2 cellular contexts compared by ENCODE assay signal in the genomic region with DNA sequence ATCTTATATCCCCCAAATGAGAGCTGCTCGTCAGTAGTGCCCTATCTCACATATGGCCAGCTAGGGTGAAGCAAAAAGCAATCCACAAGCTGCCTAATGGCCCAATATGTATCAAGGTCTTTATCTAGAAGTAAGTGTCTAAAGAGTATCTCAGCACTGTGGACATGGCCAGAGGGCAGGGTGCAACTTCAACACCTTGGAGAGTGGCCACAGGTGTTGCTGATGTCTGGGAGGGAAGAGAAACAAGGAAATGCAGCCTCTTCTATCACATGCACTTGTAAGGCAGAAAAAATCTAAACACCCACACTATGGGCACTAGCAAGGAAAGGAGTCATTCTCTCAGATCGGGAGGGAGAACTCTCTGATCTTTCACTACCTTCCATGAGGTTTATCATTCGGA.
TF ChIP-seq lines count a peak whose summit lies in the region.

No MANE protein-coding gene starts in this region.

TF ChIP-seq in HepG2, 621 proteins besides CTCF, POLR2A, EP300 and RAD21:
- TF ChIP-seq RFX1 (IDR thresholded peaks at IDR 0.05) (no peak), MIER2 (CRISPR knock-in tag; IDR thresholded peaks at IDR 0.05) (0 out of 2 replicates have a peak, but pooled peaks have one; percentile 45)
- TF ChIP-seq, protein P1, sequence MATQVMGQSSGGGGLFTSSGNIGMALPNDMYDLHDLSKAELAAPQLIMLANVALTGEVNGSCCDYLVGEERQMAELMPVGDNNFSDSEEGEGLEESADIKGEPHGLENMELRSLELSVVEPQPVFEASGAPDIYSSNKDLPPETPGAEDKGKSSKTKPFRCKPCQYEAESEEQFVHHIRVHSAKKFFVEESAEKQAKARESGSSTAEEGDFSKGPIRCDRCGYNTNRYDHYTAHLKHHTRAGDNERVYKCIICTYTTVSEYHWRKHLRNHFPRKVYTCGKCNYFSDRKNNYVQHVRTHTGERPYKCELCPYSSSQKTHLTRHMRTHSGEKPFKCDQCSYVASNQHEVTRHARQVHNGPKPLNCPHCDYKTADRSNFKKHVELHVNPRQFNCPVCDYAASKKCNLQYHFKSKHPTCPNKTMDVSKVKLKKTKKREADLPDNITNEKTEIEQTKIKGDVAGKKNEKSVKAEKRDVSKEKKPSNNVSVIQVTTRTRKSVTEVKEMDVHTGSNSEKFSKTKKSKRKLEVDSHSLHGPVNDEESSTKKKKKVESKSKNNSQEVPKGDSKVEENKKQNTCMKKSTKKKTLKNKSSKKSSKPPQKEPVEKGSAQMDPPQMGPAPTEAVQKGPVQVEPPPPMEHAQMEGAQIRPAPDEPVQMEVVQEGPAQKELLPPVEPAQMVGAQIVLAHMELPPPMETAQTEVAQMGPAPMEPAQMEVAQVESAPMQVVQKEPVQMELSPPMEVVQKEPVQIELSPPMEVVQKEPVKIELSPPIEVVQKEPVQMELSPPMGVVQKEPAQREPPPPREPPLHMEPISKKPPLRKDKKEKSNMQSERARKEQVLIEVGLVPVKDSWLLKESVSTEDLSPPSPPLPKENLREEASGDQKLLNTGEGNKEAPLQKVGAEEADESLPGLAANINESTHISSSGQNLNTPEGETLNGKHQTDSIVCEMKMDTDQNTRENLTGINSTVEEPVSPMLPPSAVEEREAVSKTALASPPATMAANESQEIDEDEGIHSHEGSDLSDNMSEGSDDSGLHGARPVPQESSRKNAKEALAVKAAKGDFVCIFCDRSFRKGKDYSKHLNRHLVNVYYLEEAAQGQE (IDR thresholded peaks at IDR 0.05; ENCODE audit: borderline replicate concordance in 1 of 2, low read depth in 1 of 2, low read length in 2 of 2): peak; percentile 15 to 87
TF ChIP-seq in HepG2: peak in this region for 2.

TF ChIP-seq in Ishikawa, 13 proteins besides CTCF, POLR2A, EP300 and RAD21:
- no peak for TF ChIP-seq FOXM1 (IDR thresholded peaks at IDR 0.05; ENCODE audit: borderline replicate concordance, low read depth)
- no peak for TF ChIP-seq CREB1 (IDR thresholded peaks at IDR 0.05; ENCODE audit: low read depth)
- TF ChIP-seq, protein P1 (IDR thresholded peaks at IDR 0.05; ENCODE audit: low read depth): peak; percentile 55; the same call in 1 of the 2 replicates
